1 cellular context compared by ENCODE assay signal in the genomic region with DNA sequence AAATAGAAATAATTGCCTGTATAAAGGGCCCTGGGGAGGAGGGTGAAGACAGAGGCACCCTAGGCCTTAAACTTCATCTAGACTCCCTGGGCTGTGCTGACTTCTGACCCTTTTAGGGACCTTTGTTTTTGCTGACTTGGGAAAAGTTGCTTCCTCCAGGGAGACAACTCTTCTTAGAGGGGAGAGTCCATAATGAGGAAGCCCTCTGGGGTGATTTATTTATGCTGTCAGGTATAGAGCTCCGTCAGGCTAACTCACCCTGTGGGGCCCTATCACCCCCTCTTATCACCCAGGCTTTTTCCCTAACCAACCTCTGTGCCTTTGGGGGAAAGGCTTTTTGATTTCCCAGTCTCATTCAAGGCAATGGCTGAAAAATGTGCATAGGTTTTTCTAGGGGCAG.
TF ChIP-seq lines count a peak whose summit lies in the region.

No MANE protein-coding gene starts in this region.

TF ChIP-seq in HepG2, 621 proteins besides CTCF, POLR2A, EP300 and RAD21:
- no peak for TF ChIP-seq ZNF326 (CRISPR knock-in tag; IDR thresholded peaks at IDR 0.05; ENCODE audit: borderline replicate concordance)
- TF ChIP-seq ZNF556 (CRISPR knock-in tag; IDR thresholded peaks at IDR 0.05; ENCODE audit: borderline replicate concordance): no peak
- TF ChIP-seq ZKSCAN1 (IDR thresholded peaks at IDR 0.05; ENCODE audit: low read length): no peak
- no peak for TF ChIP-seq ATM (IDR thresholded peaks at IDR 0.05; ENCODE audit: borderline replicate concordance)
- no peak for TF ChIP-seq ZNF44 (CRISPR knock-in tag; IDR thresholded peaks at IDR 0.05)
- no peak for TF ChIP-seq ZBTB38 (CRISPR knock-in tag; IDR thresholded peaks at IDR 0.05)
- TF ChIP-seq HOXA5 (CRISPR knock-in tag; IDR thresholded peaks at IDR 0.05): no peak
- TF ChIP-seq ZFX (CRISPR knock-in tag; IDR thresholded peaks at IDR 0.05; ENCODE audit: low read depth): 0 out of 2 replicates have a peak, but pooled peaks have one; percentile 0
- no peak for TF ChIP-seq ZNF746 (CRISPR knock-in tag; IDR thresholded peaks at IDR 0.05)
- TF ChIP-seq PHF5A (CRISPR knock-in tag; IDR thresholded peaks at IDR 0.05; ENCODE audit: low read depth, unreplicated experiment): no peak
- peak; percentile 58 to 81 for TF ChIP-seq MAFK (conservative IDR thresholded peaks at IDR 0.05 in 1 of 2, IDR thresholded peaks at IDR 0.05 in 1 of 2; ENCODE audit: low read length in 2 of 2)
- TF ChIP-seq ZNF17 (CRISPR knock-in tag; IDR thresholded peaks at IDR 0.05): 0 out of 2 replicates have a peak, but pooled peaks have one; percentile 37
- TF ChIP-seq ZNF431 (CRISPR knock-in tag; IDR thresholded peaks at IDR 0.05; ENCODE audit: borderline replicate concordance, low read depth): no peak
- TF ChIP-seq MAFF (IDR thresholded peaks at IDR 0.05; ENCODE audit: low read depth, low read length): peak; percentile 72
- no peak for TF ChIP-seq SCMH1 (CRISPR knock-in tag; IDR thresholded peaks at IDR 0.05; ENCODE audit: borderline replicate concordance)
